12 cellular contexts compared by ENCODE assay signal in the genomic region with DNA sequence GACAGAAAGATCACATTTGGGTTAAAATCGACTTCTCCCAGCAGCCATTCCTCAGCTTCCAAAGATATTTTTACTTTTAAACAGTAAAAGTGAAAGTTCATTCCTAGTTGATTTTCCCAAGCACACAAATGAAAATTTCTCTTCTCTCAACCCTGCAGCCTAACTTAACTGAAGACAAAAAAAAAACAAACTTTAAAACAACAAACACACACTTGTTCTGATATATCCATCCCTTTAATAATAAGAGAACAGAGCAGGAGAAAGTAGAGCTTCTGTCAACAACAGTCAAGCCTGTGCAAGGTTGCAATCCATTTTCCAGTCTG.
DNase-seq lines count a peak whose midpoint lies in the region; ATAC-seq, FAIRE-seq and TF ChIP-seq lines count a peak whose summit lies in the region.
"Had no signal": no experiment of that assay in that cellular context is flagged by ENCODE, and none has a peak within 500 bp of the region (broad histone marks: within the 10 kb centered on the region; RNA-seq: fewer than 3 reads in every experiment).

No MANE protein-coding gene starts in this region.

- DNase-seq in activated CD8-positive, alpha-beta T cell treated with anti-CD3 and anti-CD28 coated beads for 36 hours: no peak
- DNase-seq in activated CD8-positive, alpha-beta T cell treated with anti-CD3 and anti-CD28 coated beads, Interleukin-2, amount 10 ng/mL, durations not matched to agents 7 days and 5 days: no peak
- DNase-seq in kidney (no peak), stomach (no peak), frontal cortex (ENCODE audit: low spot score in 2 of 2) (no peak), iPS-NIHi7 (ENCODE audit: extremely low spot score) (no peak), EL (no peak)
- DNase-seq: GF-D8, H9, NCI-H69, occipital lobe had no signal

- TF ChIP-seq POLR2A in stomach (IDR thresholded peaks at IDR 0.05): no peak

- TF ChIP-seq EP300 in stomach (IDR thresholded peaks at IDR 0.05): no peak

- no peaks in the 10 kb centered on the region for H3K9me3 ChIP-seq in kidney (ENCODE audit: control insufficient read depth in 1 of 2, low read length in 2 of 2)
- no peaks in the 10 kb centered on the region for H3K9me3 ChIP-seq in stomach

- H3K4me1 ChIP-seq in kidney (ENCODE audit: control insufficient read depth in 1 of 2, insufficient read depth in 1 of 2, low read depth in 1 of 2, low read length in 2 of 2): peaks cover 52 to 63% of the 10 kb centered on the region in 2 donors
- H3K4me1 ChIP-seq in stomach: peaks cover 59 to 80% (median 70%) of the 10 kb centered on the region in 4 donors

- H3K36me3 ChIP-seq in kidney (ENCODE audit: control insufficient read depth in 1 of 2, insufficient read depth in 2 of 2, low read length in 2 of 2) (no peaks in the 10 kb centered on the region), stomach (peaks cover 0 to 13% (median 9%) of the 10 kb centered on the region in 4 donors)

- WGBS in stomach, 5 donors: 23 to 56% (median 31%) methylated on average over 1 of the region's 1 CpG

- no peak for TF ChIP-seq CTCF in activated CD8-positive, alpha-beta T cell treated with anti-CD3 and anti-CD28 coated beads for 36 hours (IDR thresholded peaks at IDR 0.05)
- TF ChIP-seq CTCF in kidney (IDR thresholded peaks at IDR 0.05; ENCODE audit: borderline replicate concordance, extremely low read depth, insufficient read depth) (no peak), stomach (IDR thresholded peaks at IDR 0.05) (no peak)

- no peaks in the 10 kb centered on the region for H3K27me3 ChIP-seq in stomach

- no peak overlapping the region for H3K4me3 ChIP-seq in kidney (ENCODE audit: low read length in 2 of 2)
- H3K4me3 ChIP-seq in stomach: no peak overlapping the region

- CTCF ChIA-PET in activated CD8-positive, alpha-beta T cell treated with anti-CD3 and anti-CD28 coated beads for 36 hours (lab: Charles Lee): interaction anchor here (0.7 to 2.3 kb wide), 12 partner anchors 10 to 149 kb away, joined by 3 to 7 read pairs (median 3); no protein-coding TSS in a partner anchor
- CTCF ChIA-PET in activated CD8-positive, alpha-beta T cell treated with anti-CD3 and anti-CD28 coated beads, Interleukin-2, amount 10 ng/mL, durations not matched to agents 7 days and 5 days (lab: Charles Lee): interaction anchor here (0.6 to 2.7 kb wide), 9 partner anchors 8 to 1094 kb away, joined by 3 to 9 read pairs (median 4); no protein-coding TSS in a partner anchor

- H3K36me3 Mint-ChIP-seq in activated CD8-positive, alpha-beta T cell treated with anti-CD3 and anti-CD28 coated beads for 36 hours (ENCODE audit: low read depth): peaks cover 34% of the 10 kb centered on the region
- peaks cover 49% of the 10 kb centered on the region for H3K36me3 Mint-ChIP-seq in activated CD8-positive, alpha-beta T cell treated with anti-CD3 and anti-CD28 coated beads, Interleukin-2, amount 10 ng/mL, durations not matched to agents 7 days and 5 days (ENCODE audit: low read depth)
- peaks cover 99% of the 10 kb centered on the region for H3K36me3 Mint-ChIP-seq in activated T-helper 17 cell treated with anti-CD3 and anti-CD28 coated beads, Interleukin-2, amount 50 U/mL, for 72 hours (ENCODE audit: low read depth)

- intact Hi-C loops in activated CD8-positive, alpha-beta T cell treated with anti-CD3 and anti-CD28 coated beads for 36 hours (cut with micrococcal nuclease): no loop called here
- intact Hi-C loops in kidney (cut with DNase I): no loop called here
- intact Hi-C loops in stomach (cut with DNase I; ENCODE audit: low total_unique reads): no loop called here

- H3K27ac ChIP-seq in kidney (ENCODE audit: low read depth in 2 of 2, low read length in 2 of 2): peak overlapping the region; percentile 77 to 83
- peak overlapping the region; percentile 26 to 86 (median 60) for H3K27ac ChIP-seq in stomach

- H3K4me3 Mint-ChIP-seq in activated CD8-positive, alpha-beta T cell treated with anti-CD3 and anti-CD28 coated beads for 36 hours: no peak overlapping the region
- no peak overlapping the region for H3K4me3 Mint-ChIP-seq in activated CD8-positive, alpha-beta T cell treated with anti-CD3 and anti-CD28 coated beads, Interleukin-2, amount 10 ng/mL, durations not matched to agents 7 days and 5 days
- peak overlapping the region; percentile 40 for H3K4me3 Mint-ChIP-seq in activated T-helper 17 cell treated with anti-CD3 and anti-CD28 coated beads, Interleukin-2, amount 50 U/mL, for 72 hours
- H3K4me3 Mint-ChIP-seq: H9 had no signal

- peak overlapping the region in 1 of 2 donors; percentile 53 for H3K9ac ChIP-seq in kidney (ENCODE audit: low read length in 2 of 2)

- ATAC-seq in activated CD8-positive, alpha-beta T cell treated with anti-CD3 and anti-CD28 coated beads for 36 hours: peak; percentile 25
- no peak for ATAC-seq in activated CD8-positive, alpha-beta T cell treated with anti-CD3 and anti-CD28 coated beads, Interleukin-2, amount 10 ng/mL, durations not matched to agents 7 days and 5 days
- ATAC-seq in activated T-helper 17 cell treated with anti-CD3 and anti-CD28 coated beads, Interleukin-2, amount 50 U/mL, for 72 hours (replicated peaks): no peak

- no peak for FAIRE-seq in kidney (lab: Jason Lieb, UNC)
- no peak for FAIRE-seq in frontal cortex (lab: Jason Lieb, UNC)

- H3K4me1 Mint-ChIP-seq in activated CD8-positive, alpha-beta T cell treated with anti-CD3 and anti-CD28 coated beads for 36 hours (ENCODE audit: low read depth): peaks cover 72% of the 10 kb centered on the region
- H3K4me1 Mint-ChIP-seq in activated CD8-positive, alpha-beta T cell treated with anti-CD3 and anti-CD28 coated beads, Interleukin-2, amount 10 ng/mL, durations not matched to agents 7 days and 5 days (ENCODE audit: low read depth): peaks cover 51% of the 10 kb centered on the region
- peaks cover 52% of the 10 kb centered on the region for H3K4me1 Mint-ChIP-seq in activated T-helper 17 cell treated with anti-CD3 and anti-CD28 coated beads, Interleukin-2, amount 50 U/mL, for 72 hours

- H3K27ac Mint-ChIP-seq in activated CD8-positive, alpha-beta T cell treated with anti-CD3 and anti-CD28 coated beads for 36 hours: peak overlapping the region; percentile 12
- no peak overlapping the region for H3K27ac Mint-ChIP-seq in activated CD8-positive, alpha-beta T cell treated with anti-CD3 and anti-CD28 coated beads, Interleukin-2, amount 10 ng/mL, durations not matched to agents 7 days and 5 days
- H3K27ac Mint-ChIP-seq in activated T-helper 17 cell treated with anti-CD3 and anti-CD28 coated beads, Interleukin-2, amount 50 U/mL, for 72 hours: peak overlapping the region; percentile 98

- POLR2A ChIA-PET in activated CD8-positive, alpha-beta T cell treated with anti-CD3 and anti-CD28 coated beads for 36 hours (lab: Charles Lee): interaction anchor here (0.5 to 2.5 kb wide), 6 partner anchors 19 to 37 kb away, joined by 3 to 14 read pairs (median 3); no protein-coding TSS in a partner anchor
- POLR2A ChIA-PET in activated CD8-positive, alpha-beta T cell treated with anti-CD3 and anti-CD28 coated beads, Interleukin-2, amount 10 ng/mL, durations not matched to agents 7 days and 5 days (lab: Charles Lee): interaction anchor here (0.7 to 1.2 kb wide), 4 partner anchors 28 to 73 kb away, joined by 3 to 4 read pairs (median 3); a partner anchor contains a TSS

- no peaks in the 10 kb centered on the region for H3K27me3 Mint-ChIP-seq in activated CD8-positive, alpha-beta T cell treated with anti-CD3 and anti-CD28 coated beads for 36 hours
- H3K27me3 Mint-ChIP-seq in activated CD8-positive, alpha-beta T cell treated with anti-CD3 and anti-CD28 coated beads, Interleukin-2, amount 10 ng/mL, durations not matched to agents 7 days and 5 days (ENCODE audit: low read depth): no peaks in the 10 kb centered on the region
- no peaks in the 10 kb centered on the region for H3K27me3 Mint-ChIP-seq in activated T-helper 17 cell treated with anti-CD3 and anti-CD28 coated beads, Interleukin-2, amount 50 U/mL, for 72 hours

- no peaks in the 10 kb centered on the region for H3K9me3 Mint-ChIP-seq in activated CD8-positive, alpha-beta T cell treated with anti-CD3 and anti-CD28 coated beads for 36 hours
- H3K9me3 Mint-ChIP-seq in activated CD8-positive, alpha-beta T cell treated with anti-CD3 and anti-CD28 coated beads, Interleukin-2, amount 10 ng/mL, durations not matched to agents 7 days and 5 days (ENCODE audit: insufficient read depth): no peaks in the 10 kb centered on the region
- H3K9me3 Mint-ChIP-seq in activated T-helper 17 cell treated with anti-CD3 and anti-CD28 coated beads, Interleukin-2, amount 50 U/mL, for 72 hours: no peaks in the 10 kb centered on the region
- H3K9me3 Mint-ChIP-seq: H9 had no signal
